Comparison of ENCODE assay signal across 8 cellular contexts in the genomic region with DNA sequence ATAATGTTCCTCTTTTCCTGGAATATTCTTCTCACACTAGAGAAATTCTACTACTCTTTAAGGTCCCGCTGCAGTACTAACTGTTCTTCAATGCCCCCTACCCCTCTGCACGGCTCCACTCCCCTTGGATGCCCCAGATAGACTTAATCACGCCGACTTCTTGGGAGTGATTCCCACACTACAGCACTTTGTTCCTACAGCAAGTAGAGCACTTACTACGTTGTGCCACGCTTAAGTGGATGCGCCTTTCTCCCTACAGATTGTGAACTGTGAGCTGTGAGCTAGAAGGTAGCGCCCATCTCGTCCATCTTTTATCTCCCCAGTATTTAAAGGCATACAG. TPM values are rescaled to one million over a fixed set of nuclear protein-coding genes. Genes with fewer than 3 reads are reported as not detected.
DNase-seq lines count a peak whose midpoint lies in the region; ATAC-seq and TF ChIP-seq lines count a peak whose summit lies in the region.

No MANE protein-coding gene starts in this region.

- peak overlapping the region; percentile 74 for H2AK5ac ChIP-seq in mesenchymal stem cell (ENCODE audit: low read length, severe bottlenecking)

- WGBS in heart left ventricle, 4 donors: 60 to 71% (median 65%) methylated on average over 9 of the region's 9 CpGs
- 79% methylated on average over 9 of the region's 9 CpGs for WGBS in mesenchymal stem cell
- WGBS in urinary bladder: 55% methylated on average over 9 of the region's 9 CpGs

- no peak overlapping the region for H2BK5ac ChIP-seq in mesenchymal stem cell (ENCODE audit: low read depth, low read length, poor library complexity, severe bottlenecking)

- peak overlapping the region; percentile 70 for H4K91ac ChIP-seq in mesenchymal stem cell (ENCODE audit: low read length)

- H3K27me3 ChIP-seq in heart left ventricle: no peaks in the 10 kb centered on the region
- H3K27me3 ChIP-seq in mesenchymal stem cell (ENCODE audit: control insufficient read depth in 1 of 2, insufficient read depth in 1 of 2, low read length in 2 of 2): no peaks in the 10 kb centered on the region

- peak overlapping the region; percentile 14 for H4K8ac ChIP-seq in mesenchymal stem cell (ENCODE audit: low read length)

- in situ Hi-C loops in astrocyte of the cerebellum (cut with HindIII; ENCODE audit: low sequenced_read_pairs): no loop called here

- H2AFZ ChIP-seq in mesenchymal stem cell (ENCODE audit: low read depth, low read length): no peak overlapping the region

- intact Hi-C loops in heart left ventricle (cut with DNase I): loop anchor here in 5 of 10 donors (2.0 to 10.0 kb wide), 3 partner anchors 23 to 117 kb away; a partner anchor contains a TSS
- intact Hi-C loops in left ventricle myocardium superior (cut with micrococcal nuclease): no loop called here

- no peak overlapping the region for H2BK15ac ChIP-seq in mesenchymal stem cell (ENCODE audit: low read depth, poor library complexity, severe bottlenecking)

- peaks cover 14% of the 10 kb centered on the region for H3K79me1 ChIP-seq in mesenchymal stem cell (replicated peaks; ENCODE audit: low read length, poor library complexity, severe bottlenecking)

- DNase-seq in heart left ventricle: no peak
- no peak for DNase-seq in left ventricle myocardium superior
- no peak for DNase-seq in astrocyte of the cerebellum (ENCODE audit: low read depth)
- no peak for DNase-seq in mesenchymal stem cell

- H3K9me3 ChIP-seq in heart left ventricle (peaks cover 0 to 44% (median 24%) of the 10 kb centered on the region in 12 donors), mesenchymal stem cell (ENCODE audit: control insufficient read depth, low read length) (peaks cover 33% of the 10 kb centered on the region)

- H3K36me3 ChIP-seq in heart left ventricle (peaks cover 7 to 54% (median 45%) of the 10 kb centered on the region in 9 donors), mesenchymal stem cell (ENCODE audit: control insufficient read depth in 1 of 2, insufficient read depth in 2 of 2, low read depth in 1 of 2, low read length in 2 of 2) (peaks cover 30 to 59% of the 10 kb centered on the region in 2 experiments), urinary bladder (ENCODE audit: insufficient read depth) (no peaks in the 10 kb centered on the region)

- H2BK120ac ChIP-seq in mesenchymal stem cell (ENCODE audit: low read depth, low read length): no peak overlapping the region

- H3K14ac ChIP-seq in mesenchymal stem cell (ENCODE audit: low read length in 2 of 2): no peak overlapping the region

- H3K9ac ChIP-seq in mesenchymal stem cell (ENCODE audit: low read length): peak overlapping the region; percentile 99

- peak overlapping the region; percentile 91 for H3K4me2 ChIP-seq in mesenchymal stem cell (ENCODE audit: low read length, poor library complexity, severe bottlenecking)

- H3K18ac ChIP-seq in mesenchymal stem cell (ENCODE audit: low read depth in 1 of 2, low read length in 2 of 2): peak overlapping the region in 1 of 2 experiments; percentile 54

- ATAC-seq in heart left ventricle (no peak), left ventricle myocardium superior (no peak), GM19467 (IDR thresholded peaks at IDR 0.05; ENCODE audit: unreplicated experiment) (no peak), GM18907 (IDR thresholded peaks at IDR 0.05; ENCODE audit: unreplicated experiment) (no peak), HG02759 (IDR thresholded peaks at IDR 0.05; ENCODE audit: unreplicated experiment) (no peak)

- H3K4me1 ChIP-seq in heart left ventricle (peaks cover 17 to 47% (median 36%) of the 10 kb centered on the region in 12 donors), mesenchymal stem cell (ENCODE audit: control insufficient read depth, insufficient read depth, low read depth, low read length) (peaks cover 20% of the 10 kb centered on the region), urinary bladder (ENCODE audit: insufficient read depth) (no peaks in the 10 kb centered on the region)

- peak overlapping the region in 1 of 2 experiments; percentile 46 for H3K23ac ChIP-seq in mesenchymal stem cell (ENCODE audit: low read length in 2 of 2)

- TF ChIP-seq CTCF in heart left ventricle (IDR thresholded peaks at IDR 0.05) (no peak), astrocyte of the cerebellum (IDR thresholded peaks at IDR 0.05; ENCODE audit: low read depth, low read length, missing control alignments) (no peak)

- peak overlapping the region; percentile 40 to 88 for H3K4ac ChIP-seq in mesenchymal stem cell (ENCODE audit: low read depth in 1 of 2, low read length in 2 of 2)

- TF ChIP-seq POLR2A in heart left ventricle (IDR thresholded peaks at IDR 0.05): no peak

- no peak overlapping the region for H2BK12ac ChIP-seq in mesenchymal stem cell (ENCODE audit: low read length in 2 of 2)

- H3K27ac ChIP-seq in heart left ventricle (peak overlapping the region; percentile 65 to 100 (median 98)), mesenchymal stem cell (ENCODE audit: low read length, poor library complexity, severe bottlenecking) (peak overlapping the region; percentile 79), urinary bladder (ENCODE audit: low read depth) (peak overlapping the region; percentile 11)

- peak overlapping the region; percentile 58 to 100 (median 87) for H3K4me3 ChIP-seq in heart left ventricle
- peak overlapping the region; percentile 87 for H3K4me3 ChIP-seq in astrocyte of the cerebellum (ENCODE audit: low read depth, low read length)
- peak overlapping the region in 1 of 2 experiments; percentile 86 for H3K4me3 ChIP-seq in mesenchymal stem cell (ENCODE audit: insufficient read depth in 1 of 2, low read depth in 1 of 2, low read length in 2 of 2)
- peak overlapping the region; percentile 57 for H3K4me3 ChIP-seq in urinary bladder (ENCODE audit: low read depth, low read length)

RNA-seq across cellular contexts. Expression of a gene that starts 2.2 kb away (rescaled TPM):
- total RNA-seq in heart left ventricle (10 to 100 TPM in 6 of 9 donors, 1 to 10 TPM in 3; 8.1 to 29.8 (median 14.2) TPM), left ventricle myocardium superior (12.4 TPM), urinary bladder (64.9 TPM)
- polyA plus RNA-seq in heart left ventricle (1 to 10 TPM; 3.1 to 4.9 TPM), urinary bladder (11.3 TPM)
- polyA plus RNA-seq in mesenchymal stem cell (2013, experiment 1 of 2): 10.9 TPM
- polyA plus RNA-seq in mesenchymal stem cell (2013, experiment 2 of 2): 10.8 TPM

RNA-seq across cellular contexts. Expression of a gene that starts 23.3 kb away (rescaled TPM):
- total RNA-seq in heart left ventricle (10 to 100 TPM; 38.0 to 83.5 (median 69.2) TPM), left ventricle myocardium superior (54.9 TPM), urinary bladder (181 TPM)
- polyA plus RNA-seq in heart left ventricle (10 to 100 TPM; 39.8 to 96.1 TPM), urinary bladder (88.5 TPM)
- 85.8 TPM for polyA plus RNA-seq in mesenchymal stem cell (2013, experiment 1 of 2)
- 90.1 TPM for polyA plus RNA-seq in mesenchymal stem cell (2013, experiment 2 of 2)

RNA-seq across cellular contexts. Expression of a gene that starts 57.1 kb away (rescaled TPM):
- total RNA-seq in heart left ventricle (10 to 100 TPM; 40.1 to 87.3 (median 59.1) TPM), left ventricle myocardium superior (81.0 TPM), urinary bladder (44.8 TPM)
- polyA plus RNA-seq in heart left ventricle (10 to 100 TPM; 21.5 to 55.5 TPM), urinary bladder (28.5 TPM)
- polyA plus RNA-seq in mesenchymal stem cell (2013, experiment 1 of 2): 27.4 TPM
- 25.9 TPM for polyA plus RNA-seq in mesenchymal stem cell (2013, experiment 2 of 2)

Comparison
In these comparisons a context has a peak if more than half of its experiments do, and no peak if none do; other contexts are left out.
1. H3K27ac ChIP-seq: peak in every context shown above with its lines; median percentile 98 in heart left ventricle; 79 in mesenchymal stem cell; 11 in urinary bladder.